In the genomic region with DNA sequence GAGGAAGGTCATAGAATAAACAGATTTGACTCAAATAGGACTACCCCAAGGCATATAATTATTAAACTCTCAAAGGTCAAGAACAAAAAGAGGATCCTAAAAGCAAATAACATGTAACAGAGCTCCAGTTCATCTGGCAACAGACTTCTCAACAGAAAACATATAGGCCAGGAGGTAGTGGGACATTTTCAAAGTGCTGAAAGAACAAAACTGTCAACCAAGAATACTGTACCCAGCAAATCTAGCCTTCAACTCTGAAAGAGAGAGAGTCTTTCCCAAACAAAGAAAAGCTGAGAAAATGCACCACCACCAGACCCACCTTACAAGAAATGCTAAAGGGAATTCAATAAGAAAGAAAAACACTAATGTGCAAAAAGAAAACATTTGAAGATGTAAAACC, we compare ENCODE assay signal across 24 cellular contexts.
"Had no signal": no experiment of that assay in that cellular context is flagged by ENCODE, and none has a peak within 500 bp of the region (broad histone marks: within the 10 kb centered on the region; RNA-seq: fewer than 3 reads in every experiment).

No MANE protein-coding gene starts in this region.

- H3K36me3 ChIP-seq: colonic mucosa had no signal

- DNase-seq: colonic mucosa; effector memory CD4-positive, alpha-beta T cell; hypothalamus; immature natural killer cell; islet precursor cell; kidney glomerular epithelial cell; left colon; left ventricle myocardium superior; lower lobe of right lung; natural killer cell; stimulated activated CD4-positive, alpha-beta T cell treated with anti-CD3 and anti-CD28 coated beads, Interleukin-2, amount 100 ng/mL, for 24 hours; stimulated activated CD4-positive, alpha-beta T cell treated with anti-CD3 and anti-CD28 coated beads, Interleukin-4, amount 100 ng/mL, for 24 hours; stimulated activated naive CD4-positive, alpha-beta T cell treated with Interleukin-2 at 50 U/mL for 16 hours; stomach; thyroid gland; trophoblast cell had no signal

- H3K27me3 Mint-ChIP-seq: dendritic cell treated with granulocyte-macrophage colony-stimulating factor and Interleukin-4, amounts not matched to agents 40 ng/mL and 50 ng/mL, for 4 days; progenitor cell of endocrine pancreas had no signal

- H3K9ac ChIP-seq: parathyroid adenoma had no signal

- ATAC-seq: left colon; left ventricle myocardium superior; lower lobe of right lung; natural killer cell; sciatic nerve; stimulated activated effector memory CD8-positive, alpha-beta T cell treated with anti-CD3 and anti-CD28 coated beads, Interleukin-12 subunit alpha, Interleukin-12 subunit beta, amount 100 ng/mL, for 72 hours had no signal

- H3K4me2 ChIP-seq: smooth muscle cell had no signal

- H3K27ac Mint-ChIP-seq: dendritic cell treated with granulocyte-macrophage colony-stimulating factor and Interleukin-4, amounts not matched to agents 40 ng/mL and 50 ng/mL, for 4 days; immature natural killer cell; natural killer cell; progenitor cell of endocrine pancreas; stimulated activated effector memory CD8-positive, alpha-beta T cell treated with anti-CD3 and anti-CD28 coated beads, Interleukin-12 subunit alpha, Interleukin-12 subunit beta, amount 100 ng/mL, for 72 hours had no signal

- H3K4me3 ChIP-seq: colonic mucosa, lower lobe of right lung, smooth muscle cell, stomach, thyroid gland, vagina had no signal

- H3K27ac ChIP-seq: colonic mucosa, lower lobe of right lung, parathyroid adenoma, thyroid gland, vagina had no signal

- H3K27me3 ChIP-seq: colonic mucosa, stomach, thyroid gland, vagina had no signal

- H2AFZ ChIP-seq: parathyroid adenoma had no signal

- H3K9me3 ChIP-seq: colonic mucosa, thyroid gland, vagina had no signal

- H3K79me2 ChIP-seq: parathyroid adenoma had no signal

- FAIRE-seq: frontal cortex had no signal

- H3K4me1 ChIP-seq: colonic mucosa, lower lobe of right lung, parathyroid adenoma, stomach, thyroid gland, vagina had no signal

- H3K4me3 Mint-ChIP-seq: dendritic cell treated with granulocyte-macrophage colony-stimulating factor and Interleukin-4, amounts not matched to agents 40 ng/mL and 50 ng/mL, for 4 days; immature natural killer cell; natural killer cell; stimulated activated effector memory CD8-positive, alpha-beta T cell treated with anti-CD3 and anti-CD28 coated beads, Interleukin-12 subunit alpha, Interleukin-12 subunit beta, amount 100 ng/mL, for 72 hours had no signal
